Comparison of ENCODE assay signal across 2 cellular contexts in genomic region chr17:59371426-59372099, GRCh38.
TF ChIP-seq lines count a peak whose summit lies in the region.

No MANE protein-coding gene starts in this region.

TF ChIP-seq in IMR-90, 13 proteins besides CTCF, POLR2A, EP300 and RAD21:
- no peak for TF ChIP-seq ELK1 (IDR thresholded peaks at IDR 0.05; ENCODE audit: borderline replicate concordance, low read depth, low read length)
- TF ChIP-seq MAFK (IDR thresholded peaks at IDR 0.05; ENCODE audit: low read depth, low read length), result no peak
- no peak for TF ChIP-seq RFX5 (IDR thresholded peaks at IDR 0.05; ENCODE audit: low read depth, low read length)
- TF ChIP-seq CEBPB (IDR thresholded peaks at IDR 0.05; ENCODE audit: low read depth, low read length), result no peak
- TF ChIP-seq BHLHE40 (IDR thresholded peaks at IDR 0.05; ENCODE audit: low read depth, low read length), result no peak
- TF ChIP-seq RCOR1 (IDR thresholded peaks at IDR 0.05; ENCODE audit: insufficient replicate concordance, low read length), result no peak
- no peak for TF ChIP-seq USF2 (IDR thresholded peaks at IDR 0.05; ENCODE audit: low read depth, low read length)
- TF ChIP-seq MAZ (IDR thresholded peaks at IDR 0.05; ENCODE audit: borderline replicate concordance, low read depth, low read length), result no peak
- TF ChIP-seq FOS (IDR thresholded peaks at IDR 0.05; ENCODE audit: low read depth, low read length), result no peak
- no peak for TF ChIP-seq SMC3 (IDR thresholded peaks at IDR 0.05; ENCODE audit: low read depth, low read length)
- TF ChIP-seq NFE2L2 (IDR thresholded peaks at IDR 0.05; ENCODE audit: low read depth, low read length), result no peak
- TF ChIP-seq CHD1 (IDR thresholded peaks at IDR 0.05; ENCODE audit: low read depth, low read length), result no peak
- TF ChIP-seq MXI1 (IDR thresholded peaks at IDR 0.05; ENCODE audit: borderline replicate concordance, low read depth, low read length), result no peak

TF ChIP-seq in HepG2, 621 proteins besides CTCF, POLR2A, EP300 and RAD21 (continues in another document):
- no peak for TF ChIP-seq ZHX2 (IDR thresholded peaks at IDR 0.05; ENCODE audit: low read depth)
- TF ChIP-seq ZHX2 (CRISPR knock-in tag; IDR thresholded peaks at IDR 0.05; ENCODE audit: borderline replicate concordance), result no peak
- TF ChIP-seq ISL2 (CRISPR knock-in tag; IDR thresholded peaks at IDR 0.05), result no peak
- no peak for TF ChIP-seq ZNF362 (CRISPR knock-in tag; IDR thresholded peaks at IDR 0.05; ENCODE audit: borderline replicate concordance)
- 0 out of 2 replicates have a peak, but pooled peaks have one; percentile 23 for TF ChIP-seq ZNF709 (CRISPR knock-in tag; IDR thresholded peaks at IDR 0.05)
- TF ChIP-seq ZNF687 (CRISPR knock-in tag; IDR thresholded peaks at IDR 0.05), result 0 out of 2 replicates have a peak, but pooled peaks have one; percentile 15
- TF ChIP-seq ZNF549 (CRISPR knock-in tag; IDR thresholded peaks at IDR 0.05), result no peak
- no peak for TF ChIP-seq ZNF124 (CRISPR knock-in tag; IDR thresholded peaks at IDR 0.05)
- TF ChIP-seq SNRNP70 (IDR thresholded peaks at IDR 0.05; ENCODE audit: low read depth, low read length), result no peak
- no peak for TF ChIP-seq ZNF883 (CRISPR knock-in tag; IDR thresholded peaks at IDR 0.05; ENCODE audit: not compliant biosample characterization)
- no peak for TF ChIP-seq NCOR1 (IDR thresholded peaks at IDR 0.05; ENCODE audit: borderline replicate concordance, low read length)
- TF ChIP-seq HNRNPK (IDR thresholded peaks at IDR 0.05; ENCODE audit: low read depth, low read length, poor library complexity, severe bottlenecking), result no peak
- no peak for TF ChIP-seq ZNF891 (CRISPR knock-in tag; IDR thresholded peaks at IDR 0.05)
- no peak for TF ChIP-seq ZNF282 (IDR thresholded peaks at IDR 0.05; ENCODE audit: partially characterized antibody)
- no peak for TF ChIP-seq YY1 (IDR thresholded peaks at IDR 0.05; ENCODE audit: insufficient read depth, insufficient replicate concordance, low read depth, low read length)
- TF ChIP-seq TSC22D2 (CRISPR knock-in tag; IDR thresholded peaks at IDR 0.05; ENCODE audit: borderline replicate concordance), result no peak
- peak; percentile 49; the same call in 1 of the 2 replicates for TF ChIP-seq ELF3 (CRISPR knock-in tag; IDR thresholded peaks at IDR 0.05)
- no peak for TF ChIP-seq CBX2 (IDR thresholded peaks at IDR 0.05; ENCODE audit: low read depth, low read length)
- TF ChIP-seq CBX2 (CRISPR knock-in tag; IDR thresholded peaks at IDR 0.05; ENCODE audit: low read depth), result no peak
- no peak for TF ChIP-seq ESRRA (CRISPR knock-in tag; IDR thresholded peaks at IDR 0.05; ENCODE audit: low read depth)
- no peak for TF ChIP-seq POGK (CRISPR knock-in tag; conservative IDR thresholded peaks at IDR 0.05)
- no peak for TF ChIP-seq GATAD1 (CRISPR knock-in tag; IDR thresholded peaks at IDR 0.05)
- 0 out of 2 replicates have a peak, but pooled peaks have one; percentile 25 for TF ChIP-seq MEF2D (CRISPR knock-in tag; IDR thresholded peaks at IDR 0.05)
- TF ChIP-seq ZFX (CRISPR knock-in tag; IDR thresholded peaks at IDR 0.05; ENCODE audit: low read depth), result no peak
- no peak for TF ChIP-seq SMAD1 (CRISPR knock-in tag; IDR thresholded peaks at IDR 0.05; ENCODE audit: borderline replicate concordance, low read depth)
- no peak for TF ChIP-seq BORCS8-MEF2B (CRISPR knock-in tag; IDR thresholded peaks at IDR 0.05)
- no peak for TF ChIP-seq TCF7 (IDR thresholded peaks at IDR 0.05; ENCODE audit: low read depth)
- no peak for TF ChIP-seq MYC (CRISPR knock-in tag; IDR thresholded peaks at IDR 0.05; ENCODE audit: borderline replicate concordance)
- 0 out of 2 replicates have a peak, but pooled peaks have one; percentile 24 for TF ChIP-seq HDAC1 (CRISPR knock-in tag; IDR thresholded peaks at IDR 0.05)
- TF ChIP-seq FOXO1 (CRISPR knock-in tag; IDR thresholded peaks at IDR 0.05), result no peak
- no peak for TF ChIP-seq ZNF678 (CRISPR knock-in tag; IDR thresholded peaks at IDR 0.05)
- TF ChIP-seq SKIL (CRISPR knock-in tag; IDR thresholded peaks at IDR 0.05; ENCODE audit: borderline replicate concordance), result no peak
- peak; percentile 23; the same call in 1 of the 2 replicates for TF ChIP-seq HNF4A (CRISPR knock-in tag; IDR thresholded peaks at IDR 0.05)
- no peak for TF ChIP-seq ZFP36L1 (CRISPR knock-in tag; IDR thresholded peaks at IDR 0.05)
- TF ChIP-seq GMEB2 (CRISPR knock-in tag; IDR thresholded peaks at IDR 0.05; ENCODE audit: low read depth), result no peak
- no peak for TF ChIP-seq SNAI1 (CRISPR knock-in tag; IDR thresholded peaks at IDR 0.05; ENCODE audit: borderline replicate concordance)
- TF ChIP-seq SRF (IDR thresholded peaks at IDR 0.05; ENCODE audit: low read depth, low read length), result no peak
- no peak for TF ChIP-seq PPARG (CRISPR knock-in tag; conservative IDR thresholded peaks at IDR 0.05)
- no peak for TF ChIP-seq KDM4B (CRISPR knock-in tag; IDR thresholded peaks at IDR 0.05)
- TF ChIP-seq FOXA1 (IDR thresholded peaks at IDR 0.05), result no peak
- no peak for TF ChIP-seq FOXA1 (CRISPR knock-in tag; IDR thresholded peaks at IDR 0.05)
- TF ChIP-seq EED (CRISPR knock-in tag; IDR thresholded peaks at IDR 0.05), result no peak
